Comparison of ENCODE assay signal across 1 cellular context in genomic region chr14:21208554-21208953, GRCh38.
TF ChIP-seq lines count a peak whose summit lies in the region.

No MANE protein-coding gene starts in this region.

TF ChIP-seq in SK-N-SH, 30 proteins besides CTCF, POLR2A, EP300 and RAD21 (continued from another document):
- TF ChIP-seq, protein P1, sequence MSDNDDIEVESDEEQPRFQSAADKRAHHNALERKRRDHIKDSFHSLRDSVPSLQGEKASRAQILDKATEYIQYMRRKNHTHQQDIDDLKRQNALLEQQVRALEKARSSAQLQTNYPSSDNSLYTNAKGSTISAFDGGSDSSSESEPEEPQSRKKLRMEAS (IDR thresholded peaks at IDR 0.05; ENCODE audit: low read depth), result no peak
- no peak for TF ChIP-seq TCF12 (IDR thresholded peaks at IDR 0.05)
- TF ChIP-seq SMC3 (IDR thresholded peaks at IDR 0.05; ENCODE audit: low read depth, low read length), result no peak
- TF ChIP-seq MXI1 (IDR thresholded peaks at IDR 0.05; ENCODE audit: low read depth, low read length), result no peak
- no peak for TF ChIP-seq TAF1 (IDR thresholded peaks at IDR 0.05; ENCODE audit: borderline replicate concordance, low read depth, low read length)
- no peak for TF ChIP-seq FOXJ3 (CRISPR knock-in tag; IDR thresholded peaks at IDR 0.05)
- TF ChIP-seq FOSL2 (IDR thresholded peaks at IDR 0.05; ENCODE audit: borderline replicate concordance, low read depth), result no peak
- no peak for TF ChIP-seq JUND (IDR thresholded peaks at IDR 0.05)
- no peak for TF ChIP-seq GATA2 (CRISPR knock-in tag; IDR thresholded peaks at IDR 0.05)
- TF ChIP-seq ELF1 (IDR thresholded peaks at IDR 0.05), result no peak
